Comparison of ENCODE assay signal across 11 cellular contexts in genomic region chr1:180586671-180587155, GRCh38. TPM values are rescaled to one million over a fixed set of nuclear protein-coding genes. Genes with fewer than 3 reads are reported as not detected.
A peak's percentile ranks its signal among the peaks of the same experiment; 100 is the strongest.
DNase-seq lines count a peak whose midpoint lies in the region; ATAC-seq and TF ChIP-seq lines count a peak whose summit lies in the region.
"Had no signal": no experiment of that assay in that cellular context is flagged by ENCODE, and none has a peak within 500 bp of the region (broad histone marks: within the 10 kb centered on the region; RNA-seq: fewer than 3 reads in every experiment).

No MANE protein-coding gene starts in this region.

- no peaks in the 10 kb centered on the region for H3K27me3 ChIP-seq in right atrium auricular region
- H3K27me3 ChIP-seq: upper lobe of left lung had no signal

- H3K4me1 ChIP-seq in right atrium auricular region: no peaks in the 10 kb centered on the region
- H3K4me1 ChIP-seq: upper lobe of left lung had no signal

- peaks cover 0 to 7% of the 10 kb centered on the region in 2 donors for H3K9me3 ChIP-seq in right atrium auricular region

- no peak overlapping the region for H3K27ac ChIP-seq in right atrium auricular region
- H3K27ac ChIP-seq: upper lobe of left lung had no signal

- TF ChIP-seq CTCF in astrocyte of the cerebellum (IDR thresholded peaks at IDR 0.05; ENCODE audit: low read depth, low read length, missing control alignments) (no peak), nephron progenitor cell (IDR thresholded peaks at IDR 0.05) (no peak), right atrium auricular region (IDR thresholded peaks at IDR 0.05) (no peak)

- ATAC-seq in GM19463 (IDR thresholded peaks at IDR 0.05; ENCODE audit: unreplicated experiment): no peak
- no peak for ATAC-seq in GM19467 (IDR thresholded peaks at IDR 0.05; ENCODE audit: unreplicated experiment)
- no peak for ATAC-seq in HG03135 (IDR thresholded peaks at IDR 0.05; ENCODE audit: unreplicated experiment)

- H3K36me3 ChIP-seq in right atrium auricular region: no peaks in the 10 kb centered on the region
- H3K36me3 ChIP-seq: upper lobe of left lung had no signal

- H3K9me3 Mint-ChIP-seq in nephron progenitor cell: peaks cover 15% of the 10 kb centered on the region
- H3K9me3 Mint-ChIP-seq: natural killer cell treated with Interleukin-12 subunit alpha and Interleukin-12 subunit beta and Interleukin-15 and Interleukin-18, amount 100 ng/mL, for 72 hours had no signal

- DNase-seq in EL: peak; percentile 81
- peak; percentile 93 for DNase-seq in NCI-H146 treated with DMSO at 0.1 percent for 48 hours (lab: John Stamatoyannopoulos, UW; ENCODE audit: unreplicated experiment)
- peak; percentile 24 for DNase-seq in astrocyte of the cerebellum (ENCODE audit: low read depth)
- no peak for DNase-seq in nephron progenitor cell
- no peak for DNase-seq in right atrium auricular region (ENCODE audit: low spot score)
- DNase-seq: upper lobe of left lung had no signal

- H3K36me3 Mint-ChIP-seq in nephron progenitor cell (ENCODE audit: low read depth): no peaks in the 10 kb centered on the region
- H3K36me3 Mint-ChIP-seq: natural killer cell treated with Interleukin-12 subunit alpha and Interleukin-12 subunit beta and Interleukin-15 and Interleukin-18, amount 100 ng/mL, for 72 hours had no signal

- peak overlapping the region; percentile 82 for H3K27ac Mint-ChIP-seq in nephron progenitor cell

- peaks cover 32% of the 10 kb centered on the region for H3K4me1 Mint-ChIP-seq in nephron progenitor cell

- in situ Hi-C loops in astrocyte of the cerebellum (cut with HindIII; ENCODE audit: low sequenced_read_pairs): no loop called here

- H3K4me3 Mint-ChIP-seq in nephron progenitor cell: no peak overlapping the region

- H3K4me3 ChIP-seq in astrocyte of the cerebellum (ENCODE audit: low read depth, low read length): no peak overlapping the region
- H3K4me3 ChIP-seq in right atrium auricular region: no peak overlapping the region
- H3K4me3 ChIP-seq: upper lobe of left lung had no signal

- peaks cover 9% of the 10 kb centered on the region for H3K27me3 Mint-ChIP-seq in nephron progenitor cell (ENCODE audit: low read depth, poor library complexity)

RNA-seq across cellular contexts. Expression of gene OVAAL, which starts 27.9 kb away (rescaled TPM):
- 1 to 10 TPM in 1 of 2 donors, under 1 TPM in 1; 0.70 to 2.0 TPM for total RNA-seq in right atrium auricular region
- total RNA-seq: natural killer cell treated with Interleukin-12 subunit alpha and Interleukin-12 subunit beta and Interleukin-15 and Interleukin-18, amount 100 ng/mL, for 72 hours; NCI-H460; upper lobe of left lung had no signal

RNA-seq across cellular contexts. Expression of gene XPR1, which starts 45.1 kb away (rescaled TPM):
- total RNA-seq in right atrium auricular region: 10 to 100 TPM; 30.0 to 53.0 TPM

Comparison
In these comparisons a context has a peak if more than half of its experiments do, and no peak if none do; other contexts are left out.
1. DNase-seq: peak in EL (single experiment), NCI-H146 treated with DMSO at 0.1 percent for 48 hours (single experiment) and astrocyte of the cerebellum (single experiment); none in nephron progenitor cell (single experiment) and right atrium auricular region (single experiment).